1 cellular context compared by ENCODE assay signal in the genomic region with DNA sequence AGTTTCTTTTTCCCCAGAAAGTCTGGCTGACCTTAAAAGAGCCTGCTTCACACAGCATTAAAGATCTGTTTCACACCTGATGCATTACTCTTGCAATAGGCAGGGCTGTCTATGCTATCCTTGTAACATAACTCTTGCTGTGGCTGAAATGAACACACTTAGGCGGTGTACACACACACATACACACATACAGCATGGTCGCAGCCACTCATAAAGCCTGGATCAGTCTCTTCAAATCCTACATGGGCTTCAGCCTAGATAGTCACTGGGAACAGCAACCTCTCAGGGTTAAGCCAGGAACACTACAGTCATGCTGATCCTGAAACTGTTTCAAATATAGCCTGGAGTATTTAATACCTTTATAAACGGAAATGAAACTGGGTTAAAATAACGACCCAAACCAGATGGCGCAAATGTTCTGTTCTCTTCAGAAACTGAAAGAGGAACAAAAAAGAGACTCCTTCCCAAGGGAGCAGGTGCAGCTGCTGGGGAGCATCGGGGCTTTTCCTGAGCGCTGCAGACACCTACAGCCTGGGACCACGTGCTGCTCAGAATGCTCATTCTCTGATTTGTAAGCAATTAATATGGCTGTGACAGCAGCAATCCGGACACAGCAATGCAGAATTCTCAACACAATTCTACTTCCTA.
TF ChIP-seq lines count a peak whose summit lies in the region.

No MANE protein-coding gene starts in this region.

TF ChIP-seq in GM23338, 12 proteins besides CTCF, POLR2A, EP300 and RAD21 (continued from another document):
- TF ChIP-seq, protein P1, sequence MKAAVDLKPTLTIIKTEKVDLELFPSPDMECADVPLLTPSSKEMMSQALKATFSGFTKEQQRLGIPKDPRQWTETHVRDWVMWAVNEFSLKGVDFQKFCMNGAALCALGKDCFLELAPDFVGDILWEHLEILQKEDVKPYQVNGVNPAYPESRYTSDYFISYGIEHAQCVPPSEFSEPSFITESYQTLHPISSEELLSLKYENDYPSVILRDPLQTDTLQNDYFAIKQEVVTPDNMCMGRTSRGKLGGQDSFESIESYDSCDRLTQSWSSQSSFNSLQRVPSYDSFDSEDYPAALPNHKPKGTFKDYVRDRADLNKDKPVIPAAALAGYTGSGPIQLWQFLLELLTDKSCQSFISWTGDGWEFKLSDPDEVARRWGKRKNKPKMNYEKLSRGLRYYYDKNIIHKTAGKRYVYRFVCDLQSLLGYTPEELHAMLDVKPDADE (IDR thresholded peaks at IDR 0.05) = no peak
- no peak for TF ChIP-seq POLR2AphosphoS5 (IDR thresholded peaks at IDR 0.05; ENCODE audit: low read depth)
TF ChIP-seq in GM23338: peak in this region for 0.
